Comparison of ENCODE assay signal across 33 cellular contexts in genomic region chr18:9221661-9222060, GRCh38.
"Had no signal": no experiment of that assay in that cellular context is flagged by ENCODE, and none has a peak within 500 bp of the region (broad histone marks: within the 10 kb centered on the region; RNA-seq: fewer than 3 reads in every experiment).

No MANE protein-coding gene starts in this region.

- H3K4me1 Mint-ChIP-seq: activated CD4-positive, alpha-beta memory T cell treated with anti-CD3 and anti-CD28 coated beads, Interleukin-2, amount 10 ng/mL, durations not matched to agents 7 days and 5 days; activated naive CD8-positive, alpha-beta T cell treated with anti-CD3 and anti-CD28 coated beads, Interleukin-2, amount 10 ng/mL, durations not matched to agents 7 days and 5 days had no signal

- H3K9me3 Mint-ChIP-seq: activated CD4-positive, alpha-beta memory T cell treated with anti-CD3 and anti-CD28 coated beads, Interleukin-2, amount 10 ng/mL, durations not matched to agents 7 days and 5 days; activated naive CD8-positive, alpha-beta T cell treated with anti-CD3 and anti-CD28 coated beads, Interleukin-2, amount 10 ng/mL, durations not matched to agents 7 days and 5 days; activated T-cell treated with anti-CD3 and anti-CD28 coated beads, Interleukin-2, amount 50 U/mL, for 24 hours; T-helper 1 cell treated with Interleukin-12 subunit alpha and Interleukin-12 subunit beta and Interleukin-4 antibody, amounts not matched to agents 30 μg/mL and 1 μg/mL, for 36 hours had no signal

- H3K27ac Mint-ChIP-seq: activated CD4-positive, alpha-beta memory T cell treated with anti-CD3 and anti-CD28 coated beads, Interleukin-2, amount 10 ng/mL, durations not matched to agents 7 days and 5 days; activated naive CD8-positive, alpha-beta T cell treated with anti-CD3 and anti-CD28 coated beads, Interleukin-2, amount 10 ng/mL, durations not matched to agents 7 days and 5 days; activated T-cell treated with anti-CD3 and anti-CD28 coated beads, Interleukin-2, amount 50 U/mL, for 24 hours; T-helper 1 cell treated with Interleukin-12 subunit alpha and Interleukin-12 subunit beta and Interleukin-4 antibody, amounts not matched to agents 30 μg/mL and 1 μg/mL, for 36 hours had no signal

- H3K27ac ChIP-seq: adrenal gland, body of pancreas, breast epithelium, Peyer's patch, SJSA1, WERI-Rb-1 had no signal

- DNase-seq: activated CD4-positive, alpha-beta memory T cell treated with anti-CD3 and anti-CD28 coated beads, Interleukin-2, amount 10 ng/mL, durations not matched to agents 7 days and 5 days; activated CD4-positive, alpha-beta T cell treated with anti-CD3 and anti-CD28 coated beads for 1 hour; activated CD4-positive, alpha-beta T cell treated with anti-CD3 and anti-CD28 coated beads for 48 hours; activated CD4-positive, CD25-positive, alpha-beta regulatory T cell; activated effector memory CD4-positive, alpha-beta T cell treated with anti-CD3 and anti-CD28 coated beads, Interleukin-2, amount 50 U/mL, for 16 hours; activated naive CD4-positive, alpha-beta T cell; activated naive CD4-positive, alpha-beta T cell treated with anti-CD3 and anti-CD28 coated beads, Interleukin-2, amount 50 U/mL, for 16 hours; activated naive CD8-positive, alpha-beta T cell treated with anti-CD3 and anti-CD28 coated beads, Interleukin-2, amount 10 ng/mL, durations not matched to agents 7 days and 5 days; activated T-cell treated with anti-CD3 and anti-CD28 coated beads, Interleukin-2, amount 50 U/mL, for 24 hours; adrenal gland; body of pancreas; IMR-90; Karpas-422; MG63; NCI-H1048; NCI-H1105 treated with DMSO at 0.1 percent for 48 hours; NCI-H1436; NCI-H1694; NCI-H2029; NCI-H345; NCI-H524 treated with DMSO at 0.1 percent for 48 hours; NK-92 treated with Interleukin-12 subunit alpha and Interleukin-12 subunit beta, amount 100 ng/mL, for 24 hours; PC-3; Peyer's patch; RPMI8226; SHP77 treated with DMSO at 0.1 percent for 48 hours; SK-N-SH; T-helper 9 cell; WERI-Rb-1 had no signal

- ATAC-seq: body of pancreas, K562, PC-3 had no signal

- H3K4me1 ChIP-seq: body of pancreas, breast epithelium, Peyer's patch, SJSA1 had no signal

- H3K4me3 Mint-ChIP-seq: activated CD4-positive, alpha-beta memory T cell treated with anti-CD3 and anti-CD28 coated beads, Interleukin-2, amount 10 ng/mL, durations not matched to agents 7 days and 5 days; activated naive CD8-positive, alpha-beta T cell treated with anti-CD3 and anti-CD28 coated beads, Interleukin-2, amount 10 ng/mL, durations not matched to agents 7 days and 5 days; activated T-cell treated with anti-CD3 and anti-CD28 coated beads, Interleukin-2, amount 50 U/mL, for 24 hours; T-helper 1 cell treated with Interleukin-12 subunit alpha and Interleukin-12 subunit beta and Interleukin-4 antibody, amounts not matched to agents 30 μg/mL and 1 μg/mL, for 36 hours had no signal

- H3K9me3 ChIP-seq: adrenal gland, body of pancreas, breast epithelium, MG63, Peyer's patch, SJSA1, SK-N-SH had no signal

- H3K27me3 ChIP-seq: adrenal gland, body of pancreas, breast epithelium, MG63, Peyer's patch, SJSA1 had no signal

- H3K27me3 Mint-ChIP-seq: activated CD4-positive, alpha-beta memory T cell treated with anti-CD3 and anti-CD28 coated beads, Interleukin-2, amount 10 ng/mL, durations not matched to agents 7 days and 5 days; activated naive CD8-positive, alpha-beta T cell treated with anti-CD3 and anti-CD28 coated beads, Interleukin-2, amount 10 ng/mL, durations not matched to agents 7 days and 5 days; activated T-cell treated with anti-CD3 and anti-CD28 coated beads, Interleukin-2, amount 50 U/mL, for 24 hours had no signal

- H3K4me3 ChIP-seq: adrenal gland, body of pancreas, breast epithelium, K562, MG63, Peyer's patch, SJSA1 had no signal
